ENCODE assay signal across 1 cellular context in genomic region chr15:40766194-40766830, GRCh38.
TF ChIP-seq lines count a peak whose summit lies in the region.

No MANE protein-coding gene starts in this region.

TF ChIP-seq in IMR-90, 13 proteins besides CTCF, POLR2A, EP300 and RAD21:
- no peak for TF ChIP-seq CEBPB (IDR thresholded peaks at IDR 0.05; ENCODE audit: low read depth, low read length)
- TF ChIP-seq, protein P1, sequence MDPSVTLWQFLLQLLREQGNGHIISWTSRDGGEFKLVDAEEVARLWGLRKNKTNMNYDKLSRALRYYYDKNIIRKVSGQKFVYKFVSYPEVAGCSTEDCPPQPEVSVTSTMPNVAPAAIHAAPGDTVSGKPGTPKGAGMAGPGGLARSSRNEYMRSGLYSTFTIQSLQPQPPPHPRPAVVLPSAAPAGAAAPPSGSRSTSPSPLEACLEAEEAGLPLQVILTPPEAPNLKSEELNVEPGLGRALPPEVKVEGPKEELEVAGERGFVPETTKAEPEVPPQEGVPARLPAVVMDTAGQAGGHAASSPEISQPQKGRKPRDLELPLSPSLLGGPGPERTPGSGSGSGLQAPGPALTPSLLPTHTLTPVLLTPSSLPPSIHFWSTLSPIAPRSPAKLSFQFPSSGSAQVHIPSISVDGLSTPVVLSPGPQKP (IDR thresholded peaks at IDR 0.05; ENCODE audit: borderline replicate concordance, low read depth, low read length) = no peak
- no peak for TF ChIP-seq MAFK (IDR thresholded peaks at IDR 0.05; ENCODE audit: low read depth, low read length)
- TF ChIP-seq RFX5 (IDR thresholded peaks at IDR 0.05; ENCODE audit: low read depth, low read length) = no peak
- no peak for TF ChIP-seq SMC3 (IDR thresholded peaks at IDR 0.05; ENCODE audit: low read depth, low read length)
- TF ChIP-seq MXI1 (IDR thresholded peaks at IDR 0.05; ENCODE audit: borderline replicate concordance, low read depth, low read length) = no peak
- no peak for TF ChIP-seq FOS (IDR thresholded peaks at IDR 0.05; ENCODE audit: low read depth, low read length)
- TF ChIP-seq NFE2L2 (IDR thresholded peaks at IDR 0.05; ENCODE audit: low read depth, low read length) = no peak
- no peak for TF ChIP-seq USF2 (IDR thresholded peaks at IDR 0.05; ENCODE audit: low read depth, low read length)
- TF ChIP-seq MAZ (IDR thresholded peaks at IDR 0.05; ENCODE audit: borderline replicate concordance, low read depth, low read length) = no peak
- TF ChIP-seq BHLHE40 (IDR thresholded peaks at IDR 0.05; ENCODE audit: low read depth, low read length) = no peak
- TF ChIP-seq RCOR1 (IDR thresholded peaks at IDR 0.05; ENCODE audit: insufficient replicate concordance, low read length) = no peak
- no peak for TF ChIP-seq CHD1 (IDR thresholded peaks at IDR 0.05; ENCODE audit: low read depth, low read length)
